In the genomic region with DNA sequence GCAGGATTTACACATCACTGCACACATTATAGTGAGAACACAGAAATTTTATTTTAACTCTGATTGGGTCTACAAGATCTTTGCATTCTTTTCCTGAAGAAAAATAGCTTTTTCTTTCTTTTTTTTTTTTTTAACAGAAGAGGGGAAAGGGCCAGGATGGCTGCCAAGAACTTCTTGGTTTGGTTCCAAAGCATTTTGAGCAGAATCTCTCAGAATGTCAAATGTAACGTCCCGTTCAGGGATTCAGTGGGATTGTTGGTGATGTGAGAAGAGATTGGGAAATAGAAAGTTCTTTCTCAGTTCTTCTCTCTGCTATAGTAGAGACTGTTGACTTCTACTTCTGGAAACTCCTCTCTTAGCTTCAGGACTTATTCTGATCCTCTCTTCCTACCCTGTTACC, we compare ENCODE assay signal across 10 cellular contexts.
A peak's percentile ranks its signal among the peaks of the same experiment; 100 is the strongest.
DNase-seq lines count a peak whose midpoint lies in the region; ATAC-seq and TF ChIP-seq lines count a peak whose summit lies in the region.
"Had no signal": no experiment of that assay in that cellular context is flagged by ENCODE, and none has a peak within 500 bp of the region (broad histone marks: within the 10 kb centered on the region; RNA-seq: fewer than 3 reads in every experiment).

No MANE protein-coding gene starts in this region.

- no peak overlapping the region for H3K23ac ChIP-seq in H9 (ENCODE audit: insufficient read length, low read depth, low read length)

- no peak overlapping the region for H4K91ac ChIP-seq in H9 (ENCODE audit: insufficient read length, low read depth, low read length)

- CTCF ChIA-PET in activated CD8-positive, alpha-beta memory T cell treated with anti-CD3 and anti-CD28 coated beads, Interleukin-2, amount 10 ng/mL, durations not matched to agents 7 days and 5 days (lab: Charles Lee), result no interaction called here

- H3K27me3 Mint-ChIP-seq in activated CD8-positive, alpha-beta memory T cell treated with anti-CD3 and anti-CD28 coated beads, Interleukin-2, amount 10 ng/mL, durations not matched to agents 7 days and 5 days, result peaks cover 7% of the 10 kb centered on the region
- H3K27me3 Mint-ChIP-seq in H9 (ENCODE audit: low read depth), result no peaks in the 10 kb centered on the region

- no peak overlapping the region for H2BK5ac ChIP-seq in H9 (ENCODE audit: insufficient read length, low read length)

- no peaks in the 10 kb centered on the region for H4K20me1 ChIP-seq in H9 (ENCODE audit: control insufficient read depth, insufficient read depth, insufficient read length)

- no peak overlapping the region for H2BK12ac ChIP-seq in H9 (ENCODE audit: insufficient read length, low read depth, low read length)

- H3K4me3 ChIP-seq in coronary artery, result peak overlapping the region; percentile 47
- peak overlapping the region; percentile 58 to 61 for H3K4me3 ChIP-seq in neutrophil (ENCODE audit: low read depth in 1 of 2, low read length in 1 of 2)
- H3K4me3 ChIP-seq: PC-9 had no signal

- no CpG with 5 or more reads among the region's 2 CpGs for WGBS in H9 (ENCODE audit: extremely low coverage, insufficient read length, low lambda C conversion rate)

- peak; percentile 13 for ATAC-seq in HG03175 (IDR thresholded peaks at IDR 0.05; ENCODE audit: unreplicated experiment)
- no peak for ATAC-seq in activated CD8-positive, alpha-beta memory T cell treated with anti-CD3 and anti-CD28 coated beads, Interleukin-2, amount 10 ng/mL, durations not matched to agents 7 days and 5 days
- ATAC-seq in GM19455 (IDR thresholded peaks at IDR 0.05; ENCODE audit: unreplicated experiment), result no peak
- no peak for ATAC-seq in GM21786 (IDR thresholded peaks at IDR 0.05; ENCODE audit: unreplicated experiment)

- H2BK120ac ChIP-seq in H9 (ENCODE audit: low read depth, low read length, poor library complexity, severe bottlenecking), result no peak overlapping the region

- no peak overlapping the region for H2BK20ac ChIP-seq in H9 (ENCODE audit: low read depth, low read length, poor library complexity, severe bottlenecking)

- peak overlapping the region; percentile 32 to 83 for H3K27ac ChIP-seq in coronary artery
- peak overlapping the region; percentile 91 for H3K27ac ChIP-seq in neutrophil
- no peak overlapping the region for H3K27ac ChIP-seq in H9 (ENCODE audit: insufficient read length, low read depth, low read length)
- H3K27ac ChIP-seq: PC-9 had no signal

- no peaks in the 10 kb centered on the region for H3K79me2 ChIP-seq in H9 (ENCODE audit: insufficient read depth, low read length)

- H3K4me3 Mint-ChIP-seq in activated CD8-positive, alpha-beta memory T cell treated with anti-CD3 and anti-CD28 coated beads, Interleukin-2, amount 10 ng/mL, durations not matched to agents 7 days and 5 days, result no peak overlapping the region
- no peak overlapping the region for H3K4me3 Mint-ChIP-seq in H9

- H3K36me3 ChIP-seq in neutrophil, result no peaks in the 10 kb centered on the region

- no peaks in the 10 kb centered on the region for H3K79me1 ChIP-seq in H9 (ENCODE audit: insufficient read depth, low read depth, low read length, poor library complexity, severe bottlenecking)

- no peaks in the 10 kb centered on the region for H3K36me3 Mint-ChIP-seq in activated CD8-positive, alpha-beta memory T cell treated with anti-CD3 and anti-CD28 coated beads, Interleukin-2, amount 10 ng/mL, durations not matched to agents 7 days and 5 days
- no peaks in the 10 kb centered on the region; a peak in 1 of 7 replicates for H3K36me3 Mint-ChIP-seq in H9 (ENCODE audit: insufficient read depth in 1 of 3, low read depth in 3 of 3)

- H4K8ac ChIP-seq in H9 (replicated peaks; ENCODE audit: insufficient read length, low read depth, low read length), result no peak overlapping the region

- no peak overlapping the region for H4K5ac ChIP-seq in H9 (ENCODE audit: insufficient read length, low read depth, low read length)

- H2AFZ ChIP-seq in H9 (ENCODE audit: low read length), result no peak overlapping the region
- H2AFZ ChIP-seq: PC-9 had no signal

- H3T11ph ChIP-seq in H9 (ENCODE audit: low read length), result no peak overlapping the region

- H3K9me3 Mint-ChIP-seq in activated CD8-positive, alpha-beta memory T cell treated with anti-CD3 and anti-CD28 coated beads, Interleukin-2, amount 10 ng/mL, durations not matched to agents 7 days and 5 days (ENCODE audit: low read depth), result no peaks in the 10 kb centered on the region
- no peaks in the 10 kb centered on the region for H3K9me3 Mint-ChIP-seq in H9

- TF ChIP-seq CTCF in coronary artery (IDR thresholded peaks at IDR 0.05) (no peak), neutrophil (IDR thresholded peaks at IDR 0.05) (no peak), H9 (conservative IDR thresholded peaks at IDR 0.05) (no peak)

- H3K9me3 ChIP-seq in neutrophil (no peaks in the 10 kb centered on the region), H9 (ENCODE audit: control insufficient read depth, low read depth, low read length) (no peaks in the 10 kb centered on the region)

- H3K4ac ChIP-seq in H9 (ENCODE audit: low read depth, low read length), result no peak overlapping the region

- H3K18ac ChIP-seq in H9 (ENCODE audit: insufficient read length, low read depth, low read length), result no peak overlapping the region

- DNase-seq in COLO829 (ENCODE audit: low spot score) (peak; percentile 26), coronary artery (ENCODE audit: low spot score) (no peak), H9 (no peak)
- no peak for DNase-seq in activated CD8-positive, alpha-beta memory T cell treated with anti-CD3 and anti-CD28 coated beads, Interleukin-2, amount 10 ng/mL, durations not matched to agents 7 days and 5 days
- DNase-seq: activated naive CD4-positive, alpha-beta T cell treated with Interleukin-2 at 50 U/mL for 16 hours; PC-9 had no signal

- no peaks in the 10 kb centered on the region for H3K27me3 ChIP-seq in neutrophil
- H3K27me3 ChIP-seq in H9 (ENCODE audit: insufficient read depth, low read length), result no peaks in the 10 kb centered on the region

- H3K4me1 ChIP-seq in neutrophil (ENCODE audit: control insufficient read depth in 1 of 2, insufficient read depth in 1 of 2, low read depth in 1 of 2, low read length in 1 of 2) (peaks cover 25 to 28% of the 10 kb centered on the region in 2 experiments), H9 (ENCODE audit: insufficient read depth, low read length) (no peaks in the 10 kb centered on the region)

- H3K27ac Mint-ChIP-seq in activated CD8-positive, alpha-beta memory T cell treated with anti-CD3 and anti-CD28 coated beads, Interleukin-2, amount 10 ng/mL, durations not matched to agents 7 days and 5 days, result no peak overlapping the region
- no peak overlapping the region for H3K27ac Mint-ChIP-seq in H9

- no peak overlapping the region for H2AK5ac ChIP-seq in H9 (ENCODE audit: insufficient read length, low read length)

- no peak overlapping the region for H3K9ac ChIP-seq in H9 (ENCODE audit: extremely low read depth, insufficient read length, low read length)

- H3K4me2 ChIP-seq in H9 (ENCODE audit: insufficient read depth, insufficient read length, low read length), result no peak overlapping the region
- H3K4me2 ChIP-seq: PC-9 had no signal

- peaks cover 15% of the 10 kb centered on the region for H3K4me1 Mint-ChIP-seq in activated CD8-positive, alpha-beta memory T cell treated with anti-CD3 and anti-CD28 coated beads, Interleukin-2, amount 10 ng/mL, durations not matched to agents 7 days and 5 days
- no peaks in the 10 kb centered on the region for H3K4me1 Mint-ChIP-seq in H9

- H2BK15ac ChIP-seq in H9 (ENCODE audit: low read depth, low read length), result no peak overlapping the region

- H3K23me2 ChIP-seq in H9 (ENCODE audit: insufficient read length, low read depth, low read length, poor library complexity, severe bottlenecking), result no peaks in the 10 kb centered on the region

- H3K14ac ChIP-seq in H9 (ENCODE audit: insufficient read depth, low read length), result no peak overlapping the region

- H3K56ac ChIP-seq in H9 (ENCODE audit: insufficient read length, low read depth, low read length), result no peak overlapping the region
